Comparison of ENCODE assay signal across 8 cellular contexts in genomic region chr19:38851622-38852230, GRCh38. TPM values are rescaled to one million over a fixed set of nuclear protein-coding genes. Genes with fewer than 3 reads are reported as not detected.
DNase-seq lines count a peak whose midpoint lies in the region; ATAC-seq and TF ChIP-seq lines count a peak whose summit lies in the region.

No MANE protein-coding gene starts in this region.

- in situ Hi-C loops in ACHN (cut with HindIII; ENCODE audit: low pct_ligation_motif_present, low pct_unique_long_range_greater_than_20kb, low sequenced_read_pairs), result no loop called here

- intact Hi-C loops in activated T-helper 2 cell treated with anti-CD3 and anti-CD28 coated beads, Interferon-gamma antibody, Interleukin-2, Interleukin-4, amounts not matched to agents 10 μg/mL and 5 μg/mL and 100 μg/mL, durations not matched to agents 14 hours and 24 hours and 36 hours (cut with micrococcal nuclease), result loop anchor here (2.0 to 10.0 kb wide), 4 partner anchors 17 to 553 kb away; partner anchors contain the start of genes ACTN4, KCNK6, YIF1B and ZFP36
- intact Hi-C loops in natural killer cell (cut with micrococcal nuclease), result loop anchor here (2.0 to 5.0 kb wide), 2 partner anchors 174 to 551 kb away; no protein-coding TSS in a partner anchor

- peak overlapping the region; percentile 87 for H3K4me3 Mint-ChIP-seq in activated T-helper 2 cell treated with anti-CD3 and anti-CD28 coated beads, Interferon-gamma antibody, Interleukin-2, Interleukin-4, amounts not matched to agents 10 μg/mL and 5 μg/mL and 100 μg/mL, durations not matched to agents 14 hours and 24 hours and 36 hours (ENCODE audit: low read depth)
- peak overlapping the region; percentile 96 for H3K4me3 Mint-ChIP-seq in natural killer cell
- peak overlapping the region; percentile 98 for H3K4me3 Mint-ChIP-seq in stimulated activated naive B cell treated with anti-CD40 and anti-IgM and Interleukin-4, amounts not matched to agents 10 μg/mL and 1 μg/mL and 100 μg/mL, for 72 hours

- peak; percentile 17 for ATAC-seq in GM19035 (IDR thresholded peaks at IDR 0.05; ENCODE audit: unreplicated experiment)
- ATAC-seq in natural killer cell, result peak; percentile 19 to 37 (median 22)
- ATAC-seq in stimulated activated naive B cell treated with anti-CD40 and anti-IgM and Interleukin-4, amounts not matched to agents 10 μg/mL and 1 μg/mL and 100 μg/mL, for 72 hours (replicated peaks), result peak; percentile 17 to 30

- no peak for TF ChIP-seq CTCF in natural killer cell (IDR thresholded peaks at IDR 0.05)

- peak overlapping the region; percentile 99 for H3K27ac Mint-ChIP-seq in activated T-helper 2 cell treated with anti-CD3 and anti-CD28 coated beads, Interferon-gamma antibody, Interleukin-2, Interleukin-4, amounts not matched to agents 10 μg/mL and 5 μg/mL and 100 μg/mL, durations not matched to agents 14 hours and 24 hours and 36 hours
- H3K27ac Mint-ChIP-seq in natural killer cell, result peak overlapping the region; percentile 99 to 100
- H3K27ac Mint-ChIP-seq in stimulated activated naive B cell treated with anti-CD40 and anti-IgM and Interleukin-4, amounts not matched to agents 10 μg/mL and 1 μg/mL and 100 μg/mL, for 72 hours, result peak overlapping the region; percentile 100

- H3K27me3 Mint-ChIP-seq in activated T-helper 2 cell treated with anti-CD3 and anti-CD28 coated beads, Interferon-gamma antibody, Interleukin-2, Interleukin-4, amounts not matched to agents 10 μg/mL and 5 μg/mL and 100 μg/mL, durations not matched to agents 14 hours and 24 hours and 36 hours (ENCODE audit: low read depth), result no peaks in the 10 kb centered on the region
- no peaks in the 10 kb centered on the region for H3K27me3 Mint-ChIP-seq in natural killer cell (ENCODE audit: low read depth in 2 of 2)
- H3K27me3 Mint-ChIP-seq in stimulated activated naive B cell treated with anti-CD40 and anti-IgM and Interleukin-4, amounts not matched to agents 10 μg/mL and 1 μg/mL and 100 μg/mL, for 72 hours, result no peaks in the 10 kb centered on the region

- DNase-seq in ACHN (peak; percentile 90), LHCN-M2 (ENCODE audit: low read depth) (peak; percentile 90), RKO (ENCODE audit: low spot score) (peak; percentile 94), fibroblast of peridontal ligament (ENCODE audit: extremely low read depth) (peak; percentile 82), natural killer cell (peak; percentile 88)
- peak; percentile 88 for DNase-seq in activated T-helper 2 cell treated with anti-CD3 and anti-CD28 coated beads, Interferon-gamma antibody, Interleukin-2, Interleukin-4, amounts not matched to agents 10 μg/mL and 5 μg/mL and 100 μg/mL, durations not matched to agents 14 hours and 24 hours and 36 hours (ENCODE audit: low spot score)
- DNase-seq in stimulated activated naive B cell treated with anti-CD40 and anti-IgM and Interleukin-4, amounts not matched to agents 10 μg/mL and 1 μg/mL and 100 μg/mL, for 72 hours, result peak; percentile 90

- H3K9me3 Mint-ChIP-seq in activated T-helper 2 cell treated with anti-CD3 and anti-CD28 coated beads, Interferon-gamma antibody, Interleukin-2, Interleukin-4, amounts not matched to agents 10 μg/mL and 5 μg/mL and 100 μg/mL, durations not matched to agents 14 hours and 24 hours and 36 hours, result no peaks in the 10 kb centered on the region
- no peaks in the 10 kb centered on the region for H3K9me3 Mint-ChIP-seq in natural killer cell
- no peaks in the 10 kb centered on the region for H3K9me3 Mint-ChIP-seq in stimulated activated naive B cell treated with anti-CD40 and anti-IgM and Interleukin-4, amounts not matched to agents 10 μg/mL and 1 μg/mL and 100 μg/mL, for 72 hours

- peaks cover 24% of the 10 kb centered on the region for H3K36me3 Mint-ChIP-seq in activated T-helper 2 cell treated with anti-CD3 and anti-CD28 coated beads, Interferon-gamma antibody, Interleukin-2, Interleukin-4, amounts not matched to agents 10 μg/mL and 5 μg/mL and 100 μg/mL, durations not matched to agents 14 hours and 24 hours and 36 hours (ENCODE audit: low read depth)
- H3K36me3 Mint-ChIP-seq in natural killer cell, result no peaks in the 10 kb centered on the region
- peaks cover 27 to 46% of the 10 kb centered on the region in 2 donors for H3K36me3 Mint-ChIP-seq in stimulated activated naive B cell treated with anti-CD40 and anti-IgM and Interleukin-4, amounts not matched to agents 10 μg/mL and 1 μg/mL and 100 μg/mL, for 72 hours

- H3K4me1 Mint-ChIP-seq in activated T-helper 2 cell treated with anti-CD3 and anti-CD28 coated beads, Interferon-gamma antibody, Interleukin-2, Interleukin-4, amounts not matched to agents 10 μg/mL and 5 μg/mL and 100 μg/mL, durations not matched to agents 14 hours and 24 hours and 36 hours (ENCODE audit: low read depth), result peaks cover 29% of the 10 kb centered on the region
- H3K4me1 Mint-ChIP-seq in natural killer cell, result peaks cover 48 to 63% of the 10 kb centered on the region in 2 donors
- H3K4me1 Mint-ChIP-seq in stimulated activated naive B cell treated with anti-CD40 and anti-IgM and Interleukin-4, amounts not matched to agents 10 μg/mL and 1 μg/mL and 100 μg/mL, for 72 hours, result peaks cover 29 to 47% of the 10 kb centered on the region in 2 donors

RNA-seq across cellular contexts. Expression of gene HNRNPL, which starts 1.9 kb away (rescaled TPM):
- total RNA-seq in LHCN-M2 (2014; rRNA removed) (289 and 297 TPM in 2 replicates), natural killer cell (100 to 1,000 TPM; 636 to 800 (median 702) TPM)
- 335 TPM for polyA plus RNA-seq in LHCN-M2 (2012)
- total RNA-seq in activated T-helper 2 cell treated with anti-CD3 and anti-CD28 coated beads, Interferon-gamma antibody, Interleukin-2, Interleukin-4, amounts not matched to agents 10 μg/mL and 5 μg/mL and 100 μg/mL, durations not matched to agents 14 hours and 24 hours and 36 hours, result 700 and 708 TPM in 2 replicates

RNA-seq across cellular contexts. Expression of gene ECH1, which starts 20.1 kb away (rescaled TPM):
- total RNA-seq in LHCN-M2 (2014; rRNA removed) (28.7 and 41.0 TPM in 2 replicates), natural killer cell (100 to 1,000 TPM; 114 to 145 (median 119) TPM)
- 142 TPM for polyA plus RNA-seq in LHCN-M2 (2012)
- total RNA-seq in activated T-helper 2 cell treated with anti-CD3 and anti-CD28 coated beads, Interferon-gamma antibody, Interleukin-2, Interleukin-4, amounts not matched to agents 10 μg/mL and 5 μg/mL and 100 μg/mL, durations not matched to agents 14 hours and 24 hours and 36 hours, result 180 and 183 TPM in 2 replicates

RNA-seq across cellular contexts. Expression of gene RINL, which starts 26.3 kb away (rescaled TPM):
- total RNA-seq in LHCN-M2 (2014; rRNA removed) (0.34 TPM in 1 of 2 replicates, not detected in the other), natural killer cell (10 to 100 TPM; 59.7 to 65.6 (median 59.7) TPM)
- 0.11 TPM for polyA plus RNA-seq in LHCN-M2 (2012)
- 70.2 and 73.4 TPM in 2 replicates for total RNA-seq in activated T-helper 2 cell treated with anti-CD3 and anti-CD28 coated beads, Interferon-gamma antibody, Interleukin-2, Interleukin-4, amounts not matched to agents 10 μg/mL and 5 μg/mL and 100 μg/mL, durations not matched to agents 14 hours and 24 hours and 36 hours

RNA-seq across cellular contexts. Expression of gene LGALS4, which starts 39.0 kb away (rescaled TPM):
- total RNA-seq in LHCN-M2 (2014; rRNA removed), result not detected in 2 replicates
- 0.15 TPM for polyA plus RNA-seq in LHCN-M2 (2012)
- 1.6 and 2.0 TPM in 2 replicates for total RNA-seq in activated T-helper 2 cell treated with anti-CD3 and anti-CD28 coated beads, Interferon-gamma antibody, Interleukin-2, Interleukin-4, amounts not matched to agents 10 μg/mL and 5 μg/mL and 100 μg/mL, durations not matched to agents 14 hours and 24 hours and 36 hours
- 1 to 10 TPM; 4.2 to 4.8 (median 4.6) TPM for total RNA-seq in natural killer cell

RNA-seq across cellular contexts. Expression of gene SIRT2, which starts 47.7 kb away (rescaled TPM):
- total RNA-seq in LHCN-M2 (2014; rRNA removed) (64.6 and 73.2 TPM in 2 replicates), natural killer cell (100 to 1,000 TPM; 171 to 283 (median 208) TPM)
- polyA plus RNA-seq in LHCN-M2 (2012), result 62.7 TPM
- total RNA-seq in activated T-helper 2 cell treated with anti-CD3 and anti-CD28 coated beads, Interferon-gamma antibody, Interleukin-2, Interleukin-4, amounts not matched to agents 10 μg/mL and 5 μg/mL and 100 μg/mL, durations not matched to agents 14 hours and 24 hours and 36 hours, result 29.0 and 30.2 TPM in 2 replicates

Comparison
In these comparisons a context has a peak if more than half of its experiments do, and no peak if none do; other contexts are left out.
1. Peak in every context shown above with its lines: DNase-seq and ATAC-seq.
2. RNA of gene RINL, which starts 26.3 kb away (total RNA-seq): 70.2 to 73.4 TPM in activated T-helper 2 cell treated with anti-CD3 and anti-CD28 coated beads, Interferon-gamma antibody, Interleukin-2, Interleukin-4, amounts not matched to agents 10 μg/mL and 5 μg/mL and 100 μg/mL, durations not matched to agents 14 hours and 24 hours and 36 hours and 59.7 to 65.6 TPM in natural killer cell; 0.34 TPM in LHCN-M2; every median in the first group is over 10 times any median in the second.